Comparison of ENCODE assay signal across 1 cellular context in the genomic region with DNA sequence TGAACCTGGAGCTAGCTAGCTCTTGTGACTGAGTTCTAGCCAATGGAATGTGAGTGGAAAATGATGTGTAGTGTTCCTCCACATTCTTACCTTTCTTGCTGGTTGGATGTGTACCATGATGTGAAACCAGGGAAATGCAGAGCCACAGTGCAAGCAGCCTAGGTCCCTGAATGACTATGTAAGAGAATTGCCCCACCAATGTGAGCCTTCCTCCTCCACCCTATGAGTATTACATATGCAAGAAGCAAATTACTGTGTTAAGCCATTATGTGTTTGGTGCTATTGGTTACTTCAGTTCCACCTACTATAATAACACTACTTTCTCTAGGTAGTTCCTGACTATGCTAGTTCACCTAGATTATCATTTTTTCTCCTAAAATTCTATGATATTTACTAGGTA.
TF ChIP-seq lines count a peak whose summit lies in the region.

No MANE protein-coding gene starts in this region.

TF ChIP-seq in IMR-90, 13 proteins besides CTCF, POLR2A, EP300 and RAD21:
- TF ChIP-seq, protein P1, sequence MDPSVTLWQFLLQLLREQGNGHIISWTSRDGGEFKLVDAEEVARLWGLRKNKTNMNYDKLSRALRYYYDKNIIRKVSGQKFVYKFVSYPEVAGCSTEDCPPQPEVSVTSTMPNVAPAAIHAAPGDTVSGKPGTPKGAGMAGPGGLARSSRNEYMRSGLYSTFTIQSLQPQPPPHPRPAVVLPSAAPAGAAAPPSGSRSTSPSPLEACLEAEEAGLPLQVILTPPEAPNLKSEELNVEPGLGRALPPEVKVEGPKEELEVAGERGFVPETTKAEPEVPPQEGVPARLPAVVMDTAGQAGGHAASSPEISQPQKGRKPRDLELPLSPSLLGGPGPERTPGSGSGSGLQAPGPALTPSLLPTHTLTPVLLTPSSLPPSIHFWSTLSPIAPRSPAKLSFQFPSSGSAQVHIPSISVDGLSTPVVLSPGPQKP (IDR thresholded peaks at IDR 0.05; ENCODE audit: borderline replicate concordance, low read depth, low read length): no peak
- TF ChIP-seq MXI1 (IDR thresholded peaks at IDR 0.05; ENCODE audit: borderline replicate concordance, low read depth, low read length) (no peak), MAZ (IDR thresholded peaks at IDR 0.05; ENCODE audit: borderline replicate concordance, low read depth, low read length) (no peak), CEBPB (IDR thresholded peaks at IDR 0.05; ENCODE audit: low read depth, low read length) (no peak), BHLHE40 (IDR thresholded peaks at IDR 0.05; ENCODE audit: low read depth, low read length) (no peak), FOS (IDR thresholded peaks at IDR 0.05; ENCODE audit: low read depth, low read length) (no peak), SMC3 (IDR thresholded peaks at IDR 0.05; ENCODE audit: low read depth, low read length) (no peak), CHD1 (IDR thresholded peaks at IDR 0.05; ENCODE audit: low read depth, low read length) (no peak), RCOR1 (IDR thresholded peaks at IDR 0.05; ENCODE audit: insufficient replicate concordance, low read length) (no peak), NFE2L2 (IDR thresholded peaks at IDR 0.05; ENCODE audit: low read depth, low read length) (no peak), RFX5 (IDR thresholded peaks at IDR 0.05; ENCODE audit: low read depth, low read length) (no peak), MAFK (IDR thresholded peaks at IDR 0.05; ENCODE audit: low read depth, low read length) (no peak)
- TF ChIP-seq, protein P2, sequence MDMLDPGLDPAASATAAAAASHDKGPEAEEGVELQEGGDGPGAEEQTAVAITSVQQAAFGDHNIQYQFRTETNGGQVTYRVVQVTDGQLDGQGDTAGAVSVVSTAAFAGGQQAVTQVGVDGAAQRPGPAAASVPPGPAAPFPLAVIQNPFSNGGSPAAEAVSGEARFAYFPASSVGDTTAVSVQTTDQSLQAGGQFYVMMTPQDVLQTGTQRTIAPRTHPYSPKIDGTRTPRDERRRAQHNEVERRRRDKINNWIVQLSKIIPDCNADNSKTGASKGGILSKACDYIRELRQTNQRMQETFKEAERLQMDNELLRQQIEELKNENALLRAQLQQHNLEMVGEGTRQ (IDR thresholded peaks at IDR 0.05; ENCODE audit: low read depth, low read length): no peak
